23 cellular contexts compared by ENCODE assay signal in the genomic region with DNA sequence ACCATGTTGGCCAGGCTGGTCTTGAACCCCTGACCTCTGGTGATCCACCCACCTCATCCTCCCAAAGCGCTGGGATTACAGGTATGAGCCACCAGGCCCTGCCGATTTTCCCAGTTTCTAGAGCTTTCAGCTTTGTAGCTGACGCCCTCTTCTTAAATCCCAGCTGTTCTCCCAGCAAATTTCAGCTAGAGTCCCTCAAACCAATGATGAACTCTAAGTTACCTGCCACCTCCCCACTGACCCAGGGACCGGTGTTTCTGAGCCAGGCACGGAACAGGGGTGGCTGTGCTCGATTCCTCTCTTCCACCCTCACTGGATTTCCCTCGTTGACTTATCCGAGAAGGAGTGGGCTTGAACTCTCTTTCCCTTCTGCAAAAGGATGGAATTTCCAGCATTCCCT. TPM values are rescaled to one million over a fixed set of nuclear protein-coding genes. Genes with fewer than 3 reads are reported as not detected.
DNase-seq lines count a peak whose midpoint lies in the region; ATAC-seq and TF ChIP-seq lines count a peak whose summit lies in the region.
"Had no signal": no experiment of that assay in that cellular context is flagged by ENCODE, and none has a peak within 500 bp of the region (broad histone marks: within the 10 kb centered on the region; RNA-seq: fewer than 3 reads in every experiment).

No MANE protein-coding gene starts in this region.

- ATAC-seq in SK-N-SH treated with all-trans-retinoic acid at 6 μM for 48 hours (no peak), GM23338 (no peak), HG03025 (IDR thresholded peaks at IDR 0.05; ENCODE audit: low FRiP score, unreplicated experiment) (no peak)
- no peak for ATAC-seq in central memory CD8-positive, alpha-beta T cell (replicated peaks; ENCODE audit: extremely low read depth, poor library complexity, severe bottlenecking)
- ATAC-seq: left lung had no signal

- H3K9me2 ChIP-seq in SK-N-SH (no peaks in the 10 kb centered on the region), GM23338 (ENCODE audit: insufficient read depth) (no peaks in the 10 kb centered on the region), MM.1S (replicated peaks; ENCODE audit: insufficient read depth, low read length) (no peaks in the 10 kb centered on the region)

- H3K4me3 ChIP-seq in SK-N-SH (ENCODE audit: low read depth in 2 of 2, low read length in 1 of 2) (no peak overlapping the region), GM23338 (no peak overlapping the region), MM.1S (ENCODE audit: low read length) (no peak overlapping the region)
- H3K4me3 ChIP-seq: left lung, smooth muscle cell, stomach had no signal

- H3K4me1 ChIP-seq in SK-N-SH (ENCODE audit: control insufficient read depth in 1 of 2, insufficient read depth in 2 of 2, low read depth in 1 of 2, low read length in 1 of 2), result no peaks in the 10 kb centered on the region
- no peaks in the 10 kb centered on the region for H3K4me1 ChIP-seq in GM23338 (ENCODE audit: insufficient read depth)
- no peaks in the 10 kb centered on the region for H3K4me1 ChIP-seq in MM.1S (ENCODE audit: low read length)
- H3K4me1 ChIP-seq: Caco-2, left lung had no signal

- no peak for TF ChIP-seq EP300 in SK-N-SH (IDR thresholded peaks at IDR 0.05; ENCODE audit: borderline replicate concordance in 1 of 2, low read depth in 1 of 2, low read length in 1 of 2)

- H3K9me3 ChIP-seq in SK-N-SH (no peaks in the 10 kb centered on the region), MM.1S (replicated peaks; ENCODE audit: insufficient read depth, low read length) (no peaks in the 10 kb centered on the region)
- H3K9me3 ChIP-seq: Caco-2, left lung, stomach had no signal

- H3K27me3 Mint-ChIP-seq in GM23338 (ENCODE audit: insufficient read depth, low read depth, poor library complexity), result peaks cover 10% of the 10 kb centered on the region
- no peaks in the 10 kb centered on the region for H3K27me3 Mint-ChIP-seq in central memory CD8-positive, alpha-beta T cell
- H3K27me3 Mint-ChIP-seq in nephron progenitor cell (ENCODE audit: low read depth, poor library complexity), result peaks cover 15% of the 10 kb centered on the region

- H3K27me3 ChIP-seq in SK-N-SH (ENCODE audit: insufficient read depth), result peaks cover 39% of the 10 kb centered on the region
- H3K27me3 ChIP-seq in GM23338 (ENCODE audit: insufficient read depth), result no peaks in the 10 kb centered on the region
- H3K27me3 ChIP-seq in MM.1S (replicated peaks; ENCODE audit: insufficient read depth, low read length), result 0 out of 2 replicates have a peak, but pooled peaks cover 5% of the 10 kb centered on the region

- H2AFZ ChIP-seq in SK-N-SH (ENCODE audit: low read depth) (no peak overlapping the region), GM23338 (0 out of 2 replicates have a peak overlapping the region, but pooled peaks have one; percentile 66), MM.1S (ENCODE audit: low read length) (no peak overlapping the region)

- no peak overlapping the region for H3K9ac ChIP-seq in SK-N-SH
- no peak overlapping the region for H3K9ac ChIP-seq in MM.1S (ENCODE audit: low read length)

- H3K4me2 ChIP-seq in SK-N-SH (no peak overlapping the region), GM23338 (no peak overlapping the region), MM.1S (ENCODE audit: low read depth, low read length) (no peak overlapping the region)
- H3K4me2 ChIP-seq: smooth muscle cell had no signal

- H3K27ac Mint-ChIP-seq in GM23338 (no peak overlapping the region; the same call in 1 of the 2 replicates), nephron progenitor cell (peak overlapping the region; percentile 77)
- H3K27ac Mint-ChIP-seq in central memory CD8-positive, alpha-beta T cell (ENCODE audit: low read depth), result peak overlapping the region; percentile 99
- H3K27ac Mint-ChIP-seq: activated T-helper 1 cell treated with anti-CD3 and anti-CD28 coated beads, Interleukin-12 subunit alpha, Interleukin-12 subunit beta, Interleukin-2, Interleukin-4 antibody, amounts not matched to agents 30 ng/mL and 10 ng/mL and 1 ng/mL, durations not matched to agents 14 hours and 24 hours and 36 hours; HFFc6 had no signal

- POLR2A ChIA-PET in SK-N-SH (lab: Yijun Ruan, JAX), result no interaction called here

- no peak overlapping the region for H3K27ac ChIP-seq in SK-N-SH (ENCODE audit: low read depth in 2 of 2, low read length in 1 of 2)
- no peak overlapping the region for H3K27ac ChIP-seq in GM23338 (ENCODE audit: low read depth)
- no peak overlapping the region for H3K27ac ChIP-seq in MM.1S (ENCODE audit: low read length)
- H3K27ac ChIP-seq: 22Rv1, left lung, stomach had no signal

- no peaks in the 10 kb centered on the region; the same call in none of the 3 replicates for H3K9me3 Mint-ChIP-seq in GM23338
- no peaks in the 10 kb centered on the region for H3K9me3 Mint-ChIP-seq in central memory CD8-positive, alpha-beta T cell
- no peaks in the 10 kb centered on the region for H3K9me3 Mint-ChIP-seq in nephron progenitor cell
- H3K9me3 Mint-ChIP-seq: activated T-helper 1 cell treated with anti-CD3 and anti-CD28 coated beads, Interleukin-12 subunit alpha, Interleukin-12 subunit beta, Interleukin-2, Interleukin-4 antibody, amounts not matched to agents 30 ng/mL and 10 ng/mL and 1 ng/mL, durations not matched to agents 14 hours and 24 hours and 36 hours; HFFc6 had no signal

- H3K36me3 Mint-ChIP-seq in GM23338 (ENCODE audit: low read depth), result no peaks in the 10 kb centered on the region
- peaks cover 14% of the 10 kb centered on the region for H3K36me3 Mint-ChIP-seq in central memory CD8-positive, alpha-beta T cell (ENCODE audit: insufficient read depth)
- no peaks in the 10 kb centered on the region for H3K36me3 Mint-ChIP-seq in nephron progenitor cell (ENCODE audit: low read depth)

- DNase-seq in SK-N-SH (peak; percentile 8), GM23338 (ENCODE audit: low spot score) (no peak), nephron progenitor cell (no peak), MM.1S (no peak), nucleus accumbens (lab: John Stamatoyannopoulos, UW) (no peak)
- peak in 1 of 2 donors; percentile 9 for DNase-seq in central memory CD8-positive, alpha-beta T cell (ENCODE audit: low spot score in 2 of 2)
- DNase-seq: activated CD4-positive, alpha-beta T cell treated with anti-CD3 and anti-CD28 coated beads, Interleukin-2, amount 50 U/mL, for 4 hours; HFFc6; left lung; NCI-H2107; NCI-H524 had no signal

- H3K4me3 Mint-ChIP-seq in GM23338 (no peak overlapping the region), nephron progenitor cell (no peak overlapping the region)
- H3K4me3 Mint-ChIP-seq in central memory CD8-positive, alpha-beta T cell, result peak overlapping the region; percentile 18
- H3K4me3 Mint-ChIP-seq: activated T-helper 1 cell treated with anti-CD3 and anti-CD28 coated beads, Interleukin-12 subunit alpha, Interleukin-12 subunit beta, Interleukin-2, Interleukin-4 antibody, amounts not matched to agents 30 ng/mL and 10 ng/mL and 1 ng/mL, durations not matched to agents 14 hours and 24 hours and 36 hours; HFFc6 had no signal

- no peaks in the 10 kb centered on the region for H4K20me1 ChIP-seq in SK-N-SH (ENCODE audit: insufficient read depth)
- H4K20me1 ChIP-seq in GM23338 (replicated peaks; ENCODE audit: insufficient read depth), result no peaks in the 10 kb centered on the region
- H4K20me1 ChIP-seq in MM.1S (ENCODE audit: insufficient read depth, low read length), result no peaks in the 10 kb centered on the region

- no peaks in the 10 kb centered on the region for H3K36me3 ChIP-seq in SK-N-SH (replicated peaks in 1 of 2; ENCODE audit: control insufficient read depth in 1 of 2, insufficient read depth in 2 of 2, low read length in 1 of 2)
- no peaks in the 10 kb centered on the region for H3K36me3 ChIP-seq in GM23338 (ENCODE audit: insufficient read depth)
- no peaks in the 10 kb centered on the region for H3K36me3 ChIP-seq in MM.1S (replicated peaks; ENCODE audit: insufficient read depth, low read length)
- H3K36me3 ChIP-seq: left lung, stomach had no signal

- no peaks in the 10 kb centered on the region for H3F3A ChIP-seq in SK-N-SH (replicated peaks; ENCODE audit: insufficient read depth)
- H3F3A ChIP-seq in GM23338 (replicated peaks; ENCODE audit: low read depth), result no peaks in the 10 kb centered on the region
- no peaks in the 10 kb centered on the region for H3F3A ChIP-seq in MM.1S (ENCODE audit: insufficient read depth, low read length)

- H3K4me1 Mint-ChIP-seq in GM23338 (peaks cover 2% of the 10 kb centered on the region; the same call in 1 of the 3 replicates), nephron progenitor cell (peaks cover 31% of the 10 kb centered on the region)
- peaks cover 67% of the 10 kb centered on the region for H3K4me1 Mint-ChIP-seq in central memory CD8-positive, alpha-beta T cell

- TF ChIP-seq CTCF in SK-N-SH (IDR thresholded peaks at IDR 0.05) (no peak), GM23338 (conservative IDR thresholded peaks at IDR 0.05; ENCODE audit: low read depth in 2 of 2) (no peak), nephron progenitor cell (IDR thresholded peaks at IDR 0.05) (no peak), MM.1S (IDR thresholded peaks at IDR 0.05; ENCODE audit: low read length) (no peak)

- H3K79me2 ChIP-seq in SK-N-SH (ENCODE audit: insufficient read depth) (no peaks in the 10 kb centered on the region), GM23338 (replicated peaks; ENCODE audit: insufficient read depth) (no peaks in the 10 kb centered on the region), MM.1S (ENCODE audit: low read length) (no peaks in the 10 kb centered on the region)

- TF ChIP-seq RAD21 in SK-N-SH (IDR thresholded peaks at IDR 0.05; ENCODE audit: low read length), result no peak

- CTCF ChIA-PET in SK-N-SH (lab: Yijun Ruan, JAX), result no interaction called here

- WGBS in SK-N-SH (ENCODE audit: low lambda C conversion rate), result 40% methylated on average over 8 of the region's 8 CpGs

TF ChIP-seq in SK-N-SH, 30 proteins besides CTCF, POLR2A, EP300 and RAD21 (continues in another document):
- no peak for TF ChIP-seq POLR2AphosphoS5 (IDR thresholded peaks at IDR 0.05; ENCODE audit: low read depth, low read length)

TF ChIP-seq in SK-N-SH treated with all-trans-retinoic acid at 6 μM for 48 hours, 23 proteins besides CTCF, POLR2A, EP300 and RAD21 (continues in another document):
- no peak for TF ChIP-seq ZNF8 (CRISPR knock-in tag; IDR thresholded peaks at IDR 0.05)

TF ChIP-seq in GM23338, 12 proteins besides CTCF, POLR2A, EP300 and RAD21 (continues in another document):
- TF ChIP-seq NANOG (IDR thresholded peaks at IDR 0.05; ENCODE audit: borderline replicate concordance), result no peak

RNA-seq across cellular contexts. Expression of gene SUN5, which starts 39.1 kb away (rescaled TPM):
- polyA plus RNA-seq in SK-N-SH (2012; rRNA removed), result not detected in 2 replicates
- not detected in 2 replicates for polyA plus RNA-seq in SK-N-SH (2012; cell fraction: cytosol; rRNA removed)
- not detected in 2 replicates for polyA plus RNA-seq in SK-N-SH (2012; cell fraction: nucleus; rRNA removed)
- not detected in 2 replicates for total RNA-seq in GM23338 (2014; rRNA removed; shearing (Covaris generic))
- not detected in 2 replicates for polyA plus RNA-seq in GM23338 (2016; fragmentation: Nextera tagmentation; extraction: Ambion mirVana)
- total RNA-seq: activated T-helper 1 cell treated with anti-CD3 and anti-CD28 coated beads, Interleukin-12 subunit alpha, Interleukin-12 subunit beta, Interleukin-2, Interleukin-4 antibody, amounts not matched to agents 30 ng/mL and 10 ng/mL and 1 ng/mL, durations not matched to agents 14 hours and 24 hours and 36 hours; Caco-2; endothelial cell of umbilical vein; HFFc6; left lung; LHCN-M2; mononuclear cell; smooth muscle cell; stomach; urinary bladder had no signal
- polyA plus RNA-seq: adipose tissue, endothelial cell of umbilical vein, smooth muscle cell, stomach, urinary bladder had no signal

RNA-seq across cellular contexts. Expression of gene BPIFB2, which starts 42.4 kb away (rescaled TPM):
- polyA plus RNA-seq in SK-N-SH (2012; rRNA removed), result not detected in 2 replicates
- not detected in 2 replicates for polyA plus RNA-seq in SK-N-SH (2012; cell fraction: cytosol; rRNA removed)
- not detected in 2 replicates for polyA plus RNA-seq in SK-N-SH (2012; cell fraction: nucleus; rRNA removed)
- total RNA-seq in GM23338 (2014; rRNA removed; shearing (Covaris generic)), result not detected in 2 replicates
- not detected in 2 replicates for polyA plus RNA-seq in GM23338 (2016; fragmentation: Nextera tagmentation; extraction: Ambion mirVana)
- total RNA-seq: activated T-helper 1 cell treated with anti-CD3 and anti-CD28 coated beads, Interleukin-12 subunit alpha, Interleukin-12 subunit beta, Interleukin-2, Interleukin-4 antibody, amounts not matched to agents 30 ng/mL and 10 ng/mL and 1 ng/mL, durations not matched to agents 14 hours and 24 hours and 36 hours; Caco-2; endothelial cell of umbilical vein; HFFc6; LHCN-M2; mononuclear cell; smooth muscle cell; stomach; urinary bladder had no signal
- polyA plus RNA-seq: adipose tissue, endothelial cell of umbilical vein, smooth muscle cell, urinary bladder had no signal
